In genomic region chr11:88831303-88831890, GRCh38 we compare ENCODE assay signal across 24 cellular contexts.
"Had no signal": no experiment of that assay in that cellular context is flagged by ENCODE, and none has a peak within 500 bp of the region (broad histone marks: within the 10 kb centered on the region; RNA-seq: fewer than 3 reads in every experiment).

No MANE protein-coding gene starts in this region.

- ATAC-seq: naive thymus-derived CD8-positive, alpha-beta T cell; psoas muscle; right lobe of liver had no signal

- H3K4me2 ChIP-seq: hepatocyte, smooth muscle cell had no signal

- H3K27me3 ChIP-seq: hepatocyte, neutrophil, right lobe of liver, suprapubic skin, tibial artery, uterus had no signal

- H3K36me3 ChIP-seq: left ventricle myocardium inferior, neutrophil, right lobe of liver, suprapubic skin, thoracic aorta, tibial artery, uterus had no signal

- DNase-seq: islet precursor cell; left ventricle myocardium inferior; occipital lobe; right lobe of liver; stimulated activated CD4-positive, alpha-beta T cell treated with anti-CD3 and anti-CD28 coated beads, Interleukin-1b, Interleukin-23, amount 100 ng/mL, for 48 hours; stimulated activated CD4-positive, alpha-beta T cell treated with anti-CD3 and anti-CD28 coated beads, Interleukin-2, amount 100 ng/mL, for 48 hours; stimulated activated CD4-positive, alpha-beta T cell treated with anti-CD3 and anti-CD28 coated beads, Interleukin-4, amount 100 ng/mL, for 4 hours; stimulated activated CD8-positive, alpha-beta memory T cell treated with anti-CD3 and anti-CD28 coated beads, Interleukin-4, amount 100 ng/mL, for 48 hours; stimulated activated naive CD4-positive, alpha-beta T cell; trophoblast cell; uterus had no signal

- H3K4me1 Mint-ChIP-seq: neural crest cell had no signal

- H3K9me3 Mint-ChIP-seq: nephron had no signal

- H3K4me1 ChIP-seq: left ventricle myocardium inferior, parathyroid adenoma, psoas muscle, suprapubic skin, tibial artery, uterus had no signal

- H2AFZ ChIP-seq: hepatocyte, parathyroid adenoma had no signal

- H3K4me3 ChIP-seq: hepatocyte, left ventricle myocardium inferior, lung, psoas muscle, right lobe of liver, smooth muscle cell, suprapubic skin, thoracic aorta, tibial artery, uterus had no signal

- H3K9ac ChIP-seq: parathyroid adenoma had no signal

- H3K4me3 Mint-ChIP-seq: naive thymus-derived CD8-positive, alpha-beta T cell; nephron; neural crest cell; stimulated activated naive CD8-positive, alpha-beta T cell treated with anti-CD3 and anti-CD28 coated beads, Interleukin-15, Interleukin-2, amounts not matched to agents 100 ng/mL and 50 ng/mL, for 24 hours had no signal

- H3K27ac ChIP-seq: hepatocyte, left ventricle myocardium inferior, neutrophil, parathyroid adenoma, psoas muscle, right lobe of liver, suprapubic skin, thoracic aorta, tibial artery, uterus had no signal

- H3K27ac Mint-ChIP-seq: nephron; stimulated activated naive CD8-positive, alpha-beta T cell treated with anti-CD3 and anti-CD28 coated beads, Interleukin-15, Interleukin-2, amounts not matched to agents 100 ng/mL and 50 ng/mL, for 24 hours had no signal

- H3K27me3 Mint-ChIP-seq: naive thymus-derived CD8-positive, alpha-beta T cell; stimulated activated naive CD8-positive, alpha-beta T cell treated with anti-CD3 and anti-CD28 coated beads, Interleukin-15, Interleukin-2, amounts not matched to agents 100 ng/mL and 50 ng/mL, for 24 hours had no signal

- H3K9me3 ChIP-seq: left ventricle myocardium inferior, neutrophil, psoas muscle, right lobe of liver, suprapubic skin, thoracic aorta, tibial artery, uterus had no signal
